ENCODE assay signal across 35 cellular contexts in genomic region chr2:26697425-26697824, GRCh38. TPM values are rescaled to one million over a fixed set of nuclear protein-coding genes. Genes with fewer than 3 reads are reported as not detected.
"Had no signal": no experiment of that assay in that cellular context is flagged by ENCODE, and none has a peak within 500 bp of the region (broad histone marks: within the 10 kb centered on the region; RNA-seq: fewer than 3 reads in every experiment).

No MANE protein-coding gene starts in this region.

- H3K36me3 Mint-ChIP-seq: mesothelial cell of epicardium; stimulated activated memory B cell treated with anti-CD40 and anti-IgM and Interleukin-4, amounts not matched to agents 10 μg/mL and 1 μg/mL and 100 μg/mL, for 72 hours; type B pancreatic cell had no signal

- FAIRE-seq: islet of Langerhans had no signal

- H3K4me3 Mint-ChIP-seq: dendritic cell treated with granulocyte-macrophage colony-stimulating factor and Interleukin-4, amounts not matched to agents 40 ng/mL and 50 ng/mL, for 4 days; endodermal cell; mesothelial cell of epicardium; naive B cell; natural killer cell treated with Interleukin-12 subunit alpha and Interleukin-12 subunit beta and Interleukin-15 and Interleukin-18, amount 100 ng/mL, for 72 hours; neural crest cell; stimulated activated memory B cell treated with anti-CD40 and anti-IgM and Interleukin-4, amounts not matched to agents 10 μg/mL and 1 μg/mL and 100 μg/mL, for 72 hours; type B pancreatic cell had no signal

- H3K9me3 Mint-ChIP-seq: dendritic cell treated with granulocyte-macrophage colony-stimulating factor and Interleukin-4, amounts not matched to agents 40 ng/mL and 50 ng/mL, for 4 days; endodermal cell; mesothelial cell of epicardium; natural killer cell treated with Interleukin-12 subunit alpha and Interleukin-12 subunit beta and Interleukin-15 and Interleukin-18, amount 100 ng/mL, for 72 hours; neural crest cell; stimulated activated memory B cell treated with anti-CD40 and anti-IgM and Interleukin-4, amounts not matched to agents 10 μg/mL and 1 μg/mL and 100 μg/mL, for 72 hours; type B pancreatic cell had no signal

- H3K4me3 ChIP-seq: colonic mucosa, gastrocnemius medialis, hepatocyte, left lung, mucosa of descending colon, prostate gland, sigmoid colon, testis, tibial artery had no signal

- H3K79me2 ChIP-seq: hepatocyte had no signal

- H3K36me3 ChIP-seq: colonic mucosa, gastrocnemius medialis, left lung, prostate gland, sigmoid colon, tibial artery had no signal

- H2AFZ ChIP-seq: hepatocyte had no signal

- H3K27ac Mint-ChIP-seq: dendritic cell treated with granulocyte-macrophage colony-stimulating factor and Interleukin-4, amounts not matched to agents 40 ng/mL and 50 ng/mL, for 4 days; endodermal cell; mesothelial cell of epicardium; natural killer cell treated with Interleukin-12 subunit alpha and Interleukin-12 subunit beta and Interleukin-15 and Interleukin-18, amount 100 ng/mL, for 72 hours; stimulated activated memory B cell treated with anti-CD40 and anti-IgM and Interleukin-4, amounts not matched to agents 10 μg/mL and 1 μg/mL and 100 μg/mL, for 72 hours; type B pancreatic cell had no signal

- DNase-seq: colonic mucosa; effector CD8-positive, alpha-beta T cell; endodermal cell; foreskin fibroblast; gastrocnemius medialis; head of caudate nucleus; left cardiac atrium; mesenchymal stem cell; mucosa of descending colon; naive B cell; right cardiac atrium; sigmoid colon; stimulated activated CD4-positive, alpha-beta T cell treated with anti-CD3 and anti-CD28 coated beads, Interleukin-4, amount 100 ng/mL, for 4 hours; stimulated activated naive CD8-positive, alpha-beta T cell treated with anti-CD3 and anti-CD28 coated beads, Interleukin-15, Interleukin-2, amounts not matched to agents 100 U/mL and 50 U/mL, for 24 hours; substantia nigra; testis; tibial artery had no signal

- H3K4me2 ChIP-seq: hepatocyte had no signal

- H3K9me3 ChIP-seq: colonic mucosa, gastrocnemius medialis, left lung, mucosa of descending colon, prostate gland, sigmoid colon, testis, tibial artery had no signal

- H3K27me3 ChIP-seq: testis had no signal

- H3K27ac ChIP-seq: colonic mucosa, gastrocnemius medialis, hepatocyte, left lung, prostate gland, sigmoid colon, testis, tibial artery had no signal

RNA-seq across cellular contexts. Expression of gene KCNK3, which starts 4.9 kb away (rescaled TPM):
- total RNA-seq: endodermal cell; lung microvascular endothelial cell; natural killer cell treated with Interleukin-12 subunit alpha and Interleukin-12 subunit beta and Interleukin-15 and Interleukin-18, amount 100 ng/mL, for 72 hours; osteoblast had no signal

RNA-seq across cellular contexts. Expression of gene CIB4, which starts 56.3 kb away (rescaled TPM):
- total RNA-seq: colonic mucosa; endodermal cell; esophagus mucosa; gastrocnemius medialis; glomerular endothelial cell; hepatocyte; kidney epithelial cell; left lung; lower leg skin; lung microvascular endothelial cell; mesothelial cell of epicardium; natural killer cell treated with Interleukin-12 subunit alpha and Interleukin-12 subunit beta and Interleukin-15 and Interleukin-18, amount 100 ng/mL, for 72 hours; neural crest cell; osteoblast; right cardiac atrium; sigmoid colon; skeletal muscle tissue; urinary bladder had no signal
